In the genomic region with DNA sequence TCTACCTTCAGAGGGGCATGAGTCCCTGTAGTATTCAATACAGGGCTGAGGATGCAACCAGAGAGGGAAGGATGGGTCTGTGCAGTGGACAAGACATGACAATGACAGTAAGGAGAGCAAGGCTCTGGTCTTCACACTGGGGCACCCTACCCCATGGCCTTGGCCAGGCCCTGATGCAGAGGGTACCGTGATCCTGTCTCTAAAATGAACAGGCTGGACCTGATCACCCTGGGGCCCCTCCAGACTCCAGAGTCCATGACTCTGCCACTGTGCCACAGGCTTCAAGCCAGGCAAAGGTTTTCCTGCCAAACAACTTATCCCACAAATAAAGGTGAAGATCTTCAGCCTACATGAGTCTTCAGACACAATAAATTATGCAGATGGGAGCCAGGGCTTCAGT, we compare ENCODE assay signal across 29 cellular contexts. TPM values are rescaled to one million over a fixed set of nuclear protein-coding genes. Genes with fewer than 3 reads are reported as not detected.
"Had no signal": no experiment of that assay in that cellular context is flagged by ENCODE, and none has a peak within 500 bp of the region (broad histone marks: within the 10 kb centered on the region; RNA-seq: fewer than 3 reads in every experiment).

No MANE protein-coding gene starts in this region.

- H3K27ac Mint-ChIP-seq: memory B cell; naive B cell; natural killer cell; nephron progenitor cell; neural progenitor cell; progenitor cell of endocrine pancreas; stimulated activated effector memory CD8-positive, alpha-beta T cell treated with anti-CD3 and anti-CD28 coated beads, Interleukin-12 subunit alpha, Interleukin-12 subunit beta, amount 100 ng/mL, for 72 hours; stimulated activated naive CD8-positive, alpha-beta T cell treated with anti-CD3 and anti-CD28 coated beads, Interleukin-15, Interleukin-2, amounts not matched to agents 100 ng/mL and 50 ng/mL, for 24 hours had no signal

- H3K9me3 Mint-ChIP-seq: memory B cell; naive B cell; natural killer cell; nephron progenitor cell; neural progenitor cell; stimulated activated effector memory CD8-positive, alpha-beta T cell treated with anti-CD3 and anti-CD28 coated beads, Interleukin-12 subunit alpha, Interleukin-12 subunit beta, amount 100 ng/mL, for 72 hours; stimulated activated naive CD8-positive, alpha-beta T cell treated with anti-CD3 and anti-CD28 coated beads, Interleukin-15, Interleukin-2, amounts not matched to agents 100 ng/mL and 50 ng/mL, for 24 hours had no signal

- H3K4me3 ChIP-seq: left lung, neural progenitor cell, ovary, sigmoid colon, spleen, suprapubic skin, thoracic aorta, tibial artery, upper lobe of right lung had no signal

- H3K36me3 Mint-ChIP-seq: memory B cell; naive B cell; natural killer cell; neural progenitor cell; stimulated activated effector memory CD8-positive, alpha-beta T cell treated with anti-CD3 and anti-CD28 coated beads, Interleukin-12 subunit alpha, Interleukin-12 subunit beta, amount 100 ng/mL, for 72 hours had no signal

- H3K4me3 Mint-ChIP-seq: memory B cell; naive B cell; natural killer cell; nephron progenitor cell; neural progenitor cell; stimulated activated effector memory CD8-positive, alpha-beta T cell treated with anti-CD3 and anti-CD28 coated beads, Interleukin-12 subunit alpha, Interleukin-12 subunit beta, amount 100 ng/mL, for 72 hours; stimulated activated naive CD8-positive, alpha-beta T cell treated with anti-CD3 and anti-CD28 coated beads, Interleukin-15, Interleukin-2, amounts not matched to agents 100 ng/mL and 50 ng/mL, for 24 hours had no signal

- H3K27ac ChIP-seq: left lung, neural progenitor cell, neutrophil, ovary, sigmoid colon, spleen, suprapubic skin, thoracic aorta, tibial artery, upper lobe of right lung had no signal

- ATAC-seq: left cardiac atrium; left lung; natural killer cell; right cardiac atrium; stimulated activated effector memory CD8-positive, alpha-beta T cell treated with anti-CD3 and anti-CD28 coated beads, Interleukin-12 subunit alpha, Interleukin-12 subunit beta, amount 100 ng/mL, for 72 hours; upper lobe of right lung had no signal

- H3K9ac ChIP-seq: neural progenitor cell had no signal

- H3K4me1 ChIP-seq: left lung, neural progenitor cell, sigmoid colon, spleen, tibial artery, upper lobe of right lung had no signal

- DNase-seq: hippocampal formation; kidney glomerular epithelial cell; left cardiac atrium; left lung; naive B cell; natural killer cell; nephron progenitor cell; occipital lobe; ovary; sigmoid colon; small intestine; spleen; stimulated activated CD4-positive, alpha-beta T cell treated with anti-CD3 and anti-CD28 coated beads, Interleukin-4, amount 100 ng/mL, for 24 hours; stimulated activated naive CD4-positive, alpha-beta T cell; tibial artery; trophoblast cell; upper lobe of right lung had no signal

- H3K27me3 ChIP-seq: neural progenitor cell, neutrophil, ovary, sigmoid colon, suprapubic skin, tibial artery, upper lobe of right lung had no signal

- H3K9me3 ChIP-seq: left lung, neutrophil, ovary, sigmoid colon, spleen, suprapubic skin, thoracic aorta, tibial artery, upper lobe of right lung had no signal

- H3K4me1 Mint-ChIP-seq: memory B cell, natural killer cell had no signal

- H3K36me3 ChIP-seq: left lung, neural progenitor cell, neutrophil, ovary, sigmoid colon, spleen, suprapubic skin, thoracic aorta, tibial artery, upper lobe of right lung had no signal

RNA-seq across cellular contexts. Expression of gene MAT1A, which starts 4.9 kb away (rescaled TPM):
- total RNA-seq: lung microvascular endothelial cell, natural killer cell, occipital lobe, pulmonary artery endothelial cell, sigmoid colon, subcutaneous adipose tissue, thoracic aorta had no signal
